Comparison of ENCODE assay signal across 8 cellular contexts in genomic region chr10:79347894-79348639, GRCh38. TPM values are rescaled to one million over a fixed set of nuclear protein-coding genes. Genes with fewer than 3 reads are reported as not detected.
DNase-seq lines count a peak whose midpoint lies in the region; ATAC-seq, FAIRE-seq and TF ChIP-seq lines count a peak whose summit lies in the region.

No MANE protein-coding gene starts in this region.

- peak overlapping the region; percentile 93 for H3K27ac ChIP-seq in VCaP

- DNase-seq in G401 (ENCODE audit: low spot score) (peak; percentile 34), HuH-7 (ENCODE audit: low spot score) (peak; percentile 36), bronchial epithelial cell (ENCODE audit: low read depth) (peak; percentile 37), kidney glomerular epithelial cell (lab: John Stamatoyannopoulos, UW) (peak; percentile 34), cortex of kidney (lab: John Stamatoyannopoulos, UW) (no peak)
- DNase-seq in stimulated activated CD4-positive, alpha-beta T cell treated with anti-CD3 and anti-CD28 coated beads, Interleukin-1b, Interleukin-23, amount 100 ng/mL, for 24 hours (ENCODE audit: low read depth in 4 of 4, low spot score in 1 of 4) = peak; percentile 41 to 78 (median 52)

- ATAC-seq in GM21515 (IDR thresholded peaks at IDR 0.05; ENCODE audit: unreplicated experiment) = peak; percentile 66

- FAIRE-seq in bronchial epithelial cell (lab: Jason Lieb, UNC) = no peak

- H3K36me3 ChIP-seq in bronchial epithelial cell (ENCODE audit: control insufficient read depth, insufficient read depth, low read length) = peaks cover 24% of the 10 kb centered on the region

- in situ Hi-C loops in G401 (cut with HindIII; ENCODE audit: low sequenced_read_pairs) = loop anchor here (25.0 kb wide), 1 partner anchor 139 kb away; no protein-coding TSS in a partner anchor

- H3K4me3 ChIP-seq in bronchial epithelial cell (ENCODE audit: low read depth, low read length) = peak overlapping the region; percentile 84

- H3K27me3 ChIP-seq in bronchial epithelial cell (ENCODE audit: control insufficient read depth, insufficient read depth, low read length) = no peaks in the 10 kb centered on the region

- TF ChIP-seq CTCF in VCaP (conservative IDR thresholded peaks at IDR 0.05) = no peak
- no peak for TF ChIP-seq CTCF in bronchial epithelial cell (IDR thresholded peaks at IDR 0.05; ENCODE audit: insufficient read depth, low read length, severe bottlenecking)

RNA-seq across cellular contexts. Expression of gene PPIF, which starts 0.8 kb away (rescaled TPM):
- total RNA-seq in G401 (2014; rRNA removed; shearing (Covaris generic)) = 58.4 and 66.1 TPM in 2 replicates
- total RNA-seq in bronchial epithelial cell = 19.5 and 27.1 TPM in 2 replicates
